1 cellular context compared by ENCODE assay signal in genomic region chr16:88560722-88561484, GRCh38.
A peak's percentile ranks its signal among the peaks of the same experiment; 100 is the strongest.
TF ChIP-seq lines count a peak whose summit lies in the region.

No MANE protein-coding gene starts in this region.

TF ChIP-seq in HepG2, 621 proteins besides CTCF, POLR2A, EP300 and RAD21 (continued from another document and continues in another):
- peak; percentile 99; the same call in 1 of the 2 replicates for TF ChIP-seq BCL3 (CRISPR knock-in tag; IDR thresholded peaks at IDR 0.05)
- no peak for TF ChIP-seq POGZ (CRISPR knock-in tag; IDR thresholded peaks at IDR 0.05)
- peak; percentile 92; the same call in 1 of the 2 replicates for TF ChIP-seq NPAS2 (CRISPR knock-in tag; IDR thresholded peaks at IDR 0.05; ENCODE audit: borderline replicate concordance)
- peak; percentile 72 for TF ChIP-seq PHF8 (CRISPR knock-in tag; IDR thresholded peaks at IDR 0.05)
- peak; percentile 99 for TF ChIP-seq ZNF230 (CRISPR knock-in tag; IDR thresholded peaks at IDR 0.05)
- TF ChIP-seq ZSCAN20 (CRISPR knock-in tag; IDR thresholded peaks at IDR 0.05; ENCODE audit: borderline replicate concordance): peak; percentile 99
- peak; percentile 89 for TF ChIP-seq NFE2L1 (CRISPR knock-in tag; IDR thresholded peaks at IDR 0.05; ENCODE audit: borderline replicate concordance)
- no peak for TF ChIP-seq GTF2F1 (IDR thresholded peaks at IDR 0.05; ENCODE audit: low read length)
- peak; percentile 92; the same call in 1 of the 2 replicates for TF ChIP-seq ZNF136 (CRISPR knock-in tag; IDR thresholded peaks at IDR 0.05; ENCODE audit: low read depth)
- TF ChIP-seq ZNF24 (IDR thresholded peaks at IDR 0.05): no peak
- TF ChIP-seq ZNF441 (CRISPR knock-in tag; IDR thresholded peaks at IDR 0.05; ENCODE audit: borderline replicate concordance): peak; percentile 99
- no peak for TF ChIP-seq NFIB (CRISPR knock-in tag; IDR thresholded peaks at IDR 0.05; ENCODE audit: borderline replicate concordance)
- TF ChIP-seq ZBTB7B (CRISPR knock-in tag; IDR thresholded peaks at IDR 0.05): peak; percentile 97
- no peak for TF ChIP-seq ZNF569 (CRISPR knock-in tag; IDR thresholded peaks at IDR 0.05; ENCODE audit: borderline replicate concordance)
- TF ChIP-seq RFX1 (IDR thresholded peaks at IDR 0.05): no peak
- TF ChIP-seq NCOA5 (CRISPR knock-in tag; IDR thresholded peaks at IDR 0.05): peak; percentile 99
- TF ChIP-seq CHD2 (IDR thresholded peaks at IDR 0.05; ENCODE audit: low read depth, low read length): no peak
- TF ChIP-seq NFYC (CRISPR knock-in tag; IDR thresholded peaks at IDR 0.05): peak; percentile 70
- TF ChIP-seq SMYD3 (CRISPR knock-in tag; IDR thresholded peaks at IDR 0.05): peak; percentile 99
- peak; percentile 75; the same call in 1 of the 2 replicates for TF ChIP-seq E2F1 (CRISPR knock-in tag; IDR thresholded peaks at IDR 0.05)
- TF ChIP-seq HNF4G (IDR thresholded peaks at IDR 0.05; ENCODE audit: borderline replicate concordance, low read depth, low read length): no peak
- peak; percentile 69; the same call in 1 of the 2 replicates for TF ChIP-seq HNF4G (CRISPR knock-in tag; IDR thresholded peaks at IDR 0.05; ENCODE audit: borderline replicate concordance, low read depth)
- TF ChIP-seq TAF1 (CRISPR knock-in tag; IDR thresholded peaks at IDR 0.05): peak; percentile 83
- TF ChIP-seq ZNF746 (CRISPR knock-in tag; IDR thresholded peaks at IDR 0.05): peak; percentile 79
- TF ChIP-seq KIAA2018 (CRISPR knock-in tag; IDR thresholded peaks at IDR 0.05; ENCODE audit: borderline replicate concordance): no peak
- TF ChIP-seq CERS6 (CRISPR knock-in tag; IDR thresholded peaks at IDR 0.05): peak; percentile 99
- TF ChIP-seq MAF1 (CRISPR knock-in tag; IDR thresholded peaks at IDR 0.05; ENCODE audit: borderline replicate concordance): peak; percentile 99
- no peak for TF ChIP-seq SMAD1 (CRISPR knock-in tag; IDR thresholded peaks at IDR 0.05; ENCODE audit: borderline replicate concordance, low read depth)
- TF ChIP-seq SRSF1 (optimal IDR thresholded peaks at IDR 0.05; ENCODE audit: low read depth, low read length): no peak
- no peak for TF ChIP-seq TRIM24 (CRISPR knock-in tag; IDR thresholded peaks at IDR 0.05)
- TF ChIP-seq NR2C2 (CRISPR knock-in tag; IDR thresholded peaks at IDR 0.05; ENCODE audit: borderline replicate concordance): peak; percentile 49; the same call in 1 of the 2 replicates
- TF ChIP-seq HHEX (CRISPR knock-in tag; IDR thresholded peaks at IDR 0.05): peak; percentile 95
- TF ChIP-seq SP1 (IDR thresholded peaks at IDR 0.05): no peak
- peak; percentile 92 for TF ChIP-seq SP1 (CRISPR knock-in tag; IDR thresholded peaks at IDR 0.05)
- peak; percentile 98 for TF ChIP-seq NR1H2 (CRISPR knock-in tag; IDR thresholded peaks at IDR 0.05; ENCODE audit: borderline replicate concordance, low read depth)
- peak; percentile 69 for TF ChIP-seq THAP9 (CRISPR knock-in tag; IDR thresholded peaks at IDR 0.05; ENCODE audit: borderline replicate concordance)
- no peak for TF ChIP-seq MAZ (IDR thresholded peaks at IDR 0.05; ENCODE audit: borderline replicate concordance, low read depth, low read length)
- peak; percentile 86 for TF ChIP-seq MAZ (CRISPR knock-in tag; IDR thresholded peaks at IDR 0.05; ENCODE audit: low read depth)
- TF ChIP-seq MIXL1 (CRISPR knock-in tag; IDR thresholded peaks at IDR 0.05): peak; percentile 99
- TF ChIP-seq ZNF264 (CRISPR knock-in tag; IDR thresholded peaks at IDR 0.05): peak; percentile 98
- peak in 1 of 2 experiments; percentile 86; a peak in 2 of 4 replicates for TF ChIP-seq NR2F1 (CRISPR knock-in tag; IDR thresholded peaks at IDR 0.05)
- peak; percentile 97; the same call in 1 of the 2 replicates for TF ChIP-seq PAWR (CRISPR knock-in tag; IDR thresholded peaks at IDR 0.05; ENCODE audit: borderline replicate concordance)
- no peak for TF ChIP-seq IKZF1 (IDR thresholded peaks at IDR 0.05)
- TF ChIP-seq NFKB2 (CRISPR knock-in tag; IDR thresholded peaks at IDR 0.05; ENCODE audit: borderline replicate concordance): peak; percentile 99
- TF ChIP-seq ZFP41 (CRISPR knock-in tag; IDR thresholded peaks at IDR 0.05; ENCODE audit: borderline replicate concordance): peak; percentile 96
- peak; percentile 99 for TF ChIP-seq ZNF251 (CRISPR knock-in tag; IDR thresholded peaks at IDR 0.05)
- no peak for TF ChIP-seq ZNF567 (CRISPR knock-in tag; IDR thresholded peaks at IDR 0.05; ENCODE audit: borderline replicate concordance)
- peak; percentile 98 for TF ChIP-seq ELF3 (CRISPR knock-in tag; IDR thresholded peaks at IDR 0.05)
- peak; percentile 69 for TF ChIP-seq NFYB (CRISPR knock-in tag; IDR thresholded peaks at IDR 0.05)
- TF ChIP-seq JUN (CRISPR knock-in tag; IDR thresholded peaks at IDR 0.05): peak; percentile 93
- TF ChIP-seq ZNF337 (CRISPR knock-in tag; IDR thresholded peaks at IDR 0.05; ENCODE audit: borderline replicate concordance, low read depth): peak; percentile 78; the same call in 1 of the 2 replicates
- no peak for TF ChIP-seq RFX5 (IDR thresholded peaks at IDR 0.05; ENCODE audit: low read depth, low read length)
- TF ChIP-seq ZNF749 (CRISPR knock-in tag; IDR thresholded peaks at IDR 0.05; ENCODE audit: borderline replicate concordance): peak; percentile 99
- peak; percentile 96 for TF ChIP-seq GZF1 (CRISPR knock-in tag; IDR thresholded peaks at IDR 0.05)
- peak; percentile 96 for TF ChIP-seq ZNF275 (CRISPR knock-in tag; IDR thresholded peaks at IDR 0.05; ENCODE audit: borderline replicate concordance)
- no peak for TF ChIP-seq ZNF382 (CRISPR knock-in tag; IDR thresholded peaks at IDR 0.05; ENCODE audit: borderline replicate concordance)
- TF ChIP-seq GABPB1 (CRISPR knock-in tag; IDR thresholded peaks at IDR 0.05): peak; percentile 60
- TF ChIP-seq GLMP (CRISPR knock-in tag; IDR thresholded peaks at IDR 0.05; ENCODE audit: borderline replicate concordance): peak; percentile 98
- TF ChIP-seq ARHGAP35 (CRISPR knock-in tag; IDR thresholded peaks at IDR 0.05; ENCODE audit: borderline replicate concordance): peak; percentile 99
- peak; percentile 81; the same call in 1 of the 2 replicates for TF ChIP-seq SOX5 (CRISPR knock-in tag; IDR thresholded peaks at IDR 0.05; ENCODE audit: borderline replicate concordance)
